In genomic region chr15:84819291-84819768, GRCh38 we compare ENCODE assay signal across 9 cellular contexts. TPM values are rescaled to one million over a fixed set of nuclear protein-coding genes. Genes with fewer than 3 reads are reported as not detected.
DNase-seq lines count a peak whose midpoint lies in the region; TF ChIP-seq lines count a peak whose summit lies in the region.
"Had no signal": no experiment of that assay in that cellular context is flagged by ENCODE, and none has a peak within 500 bp of the region (broad histone marks: within the 10 kb centered on the region; RNA-seq: fewer than 3 reads in every experiment).

No MANE protein-coding gene starts in this region.

- 67 to 77% methylated on average over 1 to 3 of the region's 3 CpGs for WGBS in mesodermal cell (ENCODE audit: insufficient coverage in 2 of 2), 2 experiments

- no peaks in the 10 kb centered on the region for H3K9me3 Mint-ChIP-seq in type B pancreatic cell

- H3K36me3 ChIP-seq in SJCRH30 (peaks cover 9% of the 10 kb centered on the region), mesodermal cell (ENCODE audit: control insufficient read depth, insufficient read depth, low read length) (peaks cover 44% of the 10 kb centered on the region)

- TF ChIP-seq CTCF in epithelial cell of proximal tubule (conservative IDR thresholded peaks at IDR 0.05; ENCODE audit: low read depth, low read length) (peak; percentile 19), type B pancreatic cell (conservative IDR thresholded peaks at IDR 0.05) (peak; percentile 49)

- peaks cover 35% of the 10 kb centered on the region for H3K4me1 Mint-ChIP-seq in type B pancreatic cell (ENCODE audit: unreplicated experiment)

- H3K9me3 ChIP-seq in SJCRH30 (replicated peaks) (no peaks in the 10 kb centered on the region), mesodermal cell (ENCODE audit: control insufficient read depth, low read length) (no peaks in the 10 kb centered on the region)

- H3K4me1 ChIP-seq in SJCRH30 (peaks cover 29% of the 10 kb centered on the region), mesodermal cell (ENCODE audit: control insufficient read depth, insufficient read depth, low read length, poor library complexity, severe bottlenecking) (peaks cover 55% of the 10 kb centered on the region)

- peaks cover 10% of the 10 kb centered on the region for H3K27me3 Mint-ChIP-seq in type B pancreatic cell

- H3K27ac ChIP-seq in SJCRH30 (no peak overlapping the region; the same call in 1 of the 2 replicates), mesodermal cell (ENCODE audit: low read depth, low read length, severe bottlenecking) (peak overlapping the region; percentile 99)

- DNase-seq in SJCRH30 (no peak), epithelial cell of proximal tubule (ENCODE audit: low read depth) (no peak), type B pancreatic cell (ENCODE audit: extremely low spot score, unreplicated experiment) (no peak), NCI-H1105 (lab: John Stamatoyannopoulos, UW) (no peak), NCI-H1930 (lab: John Stamatoyannopoulos, UW) (no peak), NCI-H187 treated with DMSO at 0.1 percent for 48 hours (lab: John Stamatoyannopoulos, UW) (no peak)
- DNase-seq: small intestine; stimulated activated naive CD4-positive, alpha-beta T cell treated with Interleukin-2 at 50 U/mL for 16 hours had no signal

- H3K4me3 Mint-ChIP-seq in type B pancreatic cell = peak overlapping the region; percentile 85

- H3K27me3 ChIP-seq in SJCRH30 = no peaks in the 10 kb centered on the region

- H3K27ac Mint-ChIP-seq in type B pancreatic cell = peak overlapping the region; percentile 75

- H3K4me3 ChIP-seq in SJCRH30 (peak overlapping the region; percentile 88), epithelial cell of proximal tubule (ENCODE audit: low read depth, low read length) (no peak overlapping the region), mesodermal cell (ENCODE audit: extremely low read depth, insufficient read depth, low read length, poor library complexity, severe bottlenecking) (peak overlapping the region; percentile 57)

- H3K36me3 Mint-ChIP-seq in type B pancreatic cell = no peaks in the 10 kb centered on the region

RNA-seq across cellular contexts. Expression of gene ALPK3, which starts 2.2 kb away (rescaled TPM):
- 35.9 and 49.9 TPM in 2 replicates for total RNA-seq in SJCRH30 (2014; rRNA removed; shearing (Covaris generic))
- 24.7 and 30.8 TPM in 2 replicates for total RNA-seq in epithelial cell of proximal tubule
- 44.1 TPM for polyA plus RNA-seq in mesodermal cell (2013, experiment 1 of 2)
- polyA plus RNA-seq in mesodermal cell (2013, experiment 2 of 2) = 37.1 TPM
- 9.6 and 10.8 TPM in 2 replicates for total RNA-seq in type B pancreatic cell (ENCODE audit: low replicate concordance)
